16 cellular contexts compared by ENCODE assay signal in the genomic region with DNA sequence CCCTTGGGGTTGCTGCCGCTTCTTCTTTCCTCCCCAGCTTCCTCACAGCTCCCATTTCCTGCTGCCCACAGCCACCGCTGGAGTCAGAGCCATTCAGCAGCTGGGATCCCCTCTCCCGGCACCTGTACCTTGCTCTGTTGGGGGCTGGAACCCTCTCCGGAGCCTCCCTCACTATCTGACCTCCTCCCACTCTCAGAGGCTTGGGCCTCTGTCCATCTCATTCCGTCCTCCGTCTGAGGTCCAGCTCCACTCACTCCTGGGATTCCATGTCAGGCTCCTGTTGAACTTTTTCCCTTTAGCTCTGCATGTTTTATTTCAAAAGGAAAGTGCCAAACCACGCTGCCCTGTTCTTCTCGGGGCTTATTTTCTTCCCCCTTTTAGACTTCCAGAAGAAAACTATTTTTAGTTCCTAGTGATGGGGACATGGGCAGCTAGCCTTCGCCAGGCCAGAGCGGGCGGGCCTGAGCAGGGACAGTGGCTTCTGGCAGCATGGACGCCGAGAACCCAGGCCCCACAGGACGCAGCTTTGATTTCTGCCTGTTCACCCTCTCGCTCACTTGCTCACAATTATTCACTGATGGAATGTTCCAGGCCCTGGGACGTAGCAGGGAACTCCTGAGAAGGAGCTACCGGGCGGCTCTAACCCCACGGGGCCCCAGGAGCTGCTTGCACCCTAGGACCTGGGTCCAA.
A peak's percentile ranks its signal among the peaks of the same experiment; 100 is the strongest.
DNase-seq lines count a peak whose midpoint lies in the region; ATAC-seq and TF ChIP-seq lines count a peak whose summit lies in the region.
"Had no signal": no experiment of that assay in that cellular context is flagged by ENCODE, and none has a peak within 500 bp of the region (broad histone marks: within the 10 kb centered on the region; RNA-seq: fewer than 3 reads in every experiment).

No MANE protein-coding gene starts in this region.

- H3K9me3 Mint-ChIP-seq in mesothelial cell of epicardium = no peaks in the 10 kb centered on the region
- no peaks in the 10 kb centered on the region for H3K9me3 Mint-ChIP-seq in progenitor cell of endocrine pancreas (ENCODE audit: low read depth)
- H3K9me3 Mint-ChIP-seq: activated naive CD8-positive, alpha-beta T cell treated with anti-CD3 and anti-CD28 coated beads, Interleukin-2, amount 10 ng/mL, durations not matched to agents 7 days and 5 days; CD4-positive, alpha-beta T cell; T-helper 2 cell treated with Interferon-gamma antibody and Interleukin-4, amounts not matched to agents 5 μg/mL and 100 μg/mL, for 36 hours had no signal

- H3K4me3 Mint-ChIP-seq in mesothelial cell of epicardium = no peak overlapping the region
- no peak overlapping the region for H3K4me3 Mint-ChIP-seq in progenitor cell of endocrine pancreas (ENCODE audit: low read depth)
- H3K4me3 Mint-ChIP-seq: activated naive CD8-positive, alpha-beta T cell treated with anti-CD3 and anti-CD28 coated beads, Interleukin-2, amount 10 ng/mL, durations not matched to agents 7 days and 5 days; CD4-positive, alpha-beta T cell; T-helper 2 cell treated with Interferon-gamma antibody and Interleukin-4, amounts not matched to agents 5 μg/mL and 100 μg/mL, for 36 hours had no signal

- BruUV-seq in HCT116 (replicated peaks; lab: Mats Ljungman, UMichigan) = no TSS peak

- H3K4me1 Mint-ChIP-seq in mesothelial cell of epicardium (peaks cover 5% of the 10 kb centered on the region), progenitor cell of endocrine pancreas (ENCODE audit: low read depth) (no peaks in the 10 kb centered on the region)
- H3K4me1 Mint-ChIP-seq: activated naive CD8-positive, alpha-beta T cell treated with anti-CD3 and anti-CD28 coated beads, Interleukin-2, amount 10 ng/mL, durations not matched to agents 7 days and 5 days had no signal

- no peak for DNase-seq in HCT116 (ENCODE audit: low read depth, low spot score)
- DNase-seq in mesothelial cell of epicardium (ENCODE audit: low spot score in 2 of 2, unreplicated experiment in 2 of 2) = no peak
- DNase-seq in substantia nigra (lab: John Stamatoyannopoulos, UW) = peak in 15 of 49 donors; percentile 8 to 55 (median 29)
- no peak for DNase-seq in omental fat pad (ENCODE audit: low spot score)
- DNase-seq in lower leg skin (ENCODE audit: low spot score in 2 of 2) = no peak
- no peak for DNase-seq in kidney tubule cell (ENCODE audit: low spot score)
- no peak for DNase-seq in progenitor cell of endocrine pancreas (ENCODE audit: low spot score, unreplicated experiment)
- DNase-seq: activated CD8-positive, alpha-beta memory T cell treated with anti-CD3 and anti-CD28 coated beads for 24 hours; activated naive CD8-positive, alpha-beta T cell treated with anti-CD3 and anti-CD28 coated beads, Interleukin-2, amount 10 ng/mL, durations not matched to agents 7 days and 5 days; CD4-positive, alpha-beta T cell; effector memory CD4-positive, alpha-beta T cell; NCI-H2171; stimulated activated CD4-positive, alpha-beta T cell treated with anti-CD3 and anti-CD28 coated beads, Interleukin-12 subunit alpha, Interleukin-12 subunit beta, amount 100 ng/mL, for 4 hours had no signal

- H3K27ac ChIP-seq in HCT116 (ENCODE audit: low read depth, low read length) (no peak overlapping the region), esophagus (ENCODE audit: low read depth in 2 of 2, low read length in 1 of 2) (peak overlapping the region; percentile 22 to 84), substantia nigra (ENCODE audit: low read depth, low read length, poor library complexity, severe bottlenecking) (peak overlapping the region; percentile 63)
- H3K27ac ChIP-seq: hepatocyte had no signal

- H3K9me3 ChIP-seq in HCT116 (ENCODE audit: control insufficient read depth in 1 of 2, insufficient read depth in 1 of 2, low read depth in 1 of 2, low read length in 2 of 2) = no peaks in the 10 kb centered on the region
- H3K9me3 ChIP-seq in esophagus (ENCODE audit: control insufficient read depth in 2 of 2, insufficient read depth in 1 of 2, low read depth in 1 of 2, low read length in 1 of 2) = no peaks in the 10 kb centered on the region

- H3K9me2 ChIP-seq in HCT116 (ENCODE audit: insufficient read depth) = no peaks in the 10 kb centered on the region

- no peaks in the 10 kb centered on the region for H3K27me3 Mint-ChIP-seq in mesothelial cell of epicardium (ENCODE audit: low read depth)
- no peaks in the 10 kb centered on the region for H3K27me3 Mint-ChIP-seq in progenitor cell of endocrine pancreas
- H3K27me3 Mint-ChIP-seq: activated naive CD8-positive, alpha-beta T cell treated with anti-CD3 and anti-CD28 coated beads, Interleukin-2, amount 10 ng/mL, durations not matched to agents 7 days and 5 days had no signal

- H3K36me3 Mint-ChIP-seq in mesothelial cell of epicardium = peaks cover 11% of the 10 kb centered on the region
- peaks cover 6% of the 10 kb centered on the region for H3K36me3 Mint-ChIP-seq in progenitor cell of endocrine pancreas (ENCODE audit: insufficient read depth)
- H3K36me3 Mint-ChIP-seq: activated naive CD8-positive, alpha-beta T cell treated with anti-CD3 and anti-CD28 coated beads, Interleukin-2, amount 10 ng/mL, durations not matched to agents 7 days and 5 days had no signal

- H3K27me3 ChIP-seq in HCT116 (ENCODE audit: insufficient read depth, low read length) = no peaks in the 10 kb centered on the region
- no peaks in the 10 kb centered on the region for H3K27me3 ChIP-seq in esophagus (ENCODE audit: control insufficient read depth in 1 of 2, insufficient read depth in 2 of 2, low read length in 2 of 2)
- H3K27me3 ChIP-seq: hepatocyte had no signal

- no peak overlapping the region for H3K9ac ChIP-seq in HCT116 (ENCODE audit: low read length)

- no peak overlapping the region for H2AFZ ChIP-seq in HCT116 (ENCODE audit: low read depth, low read length, poor library complexity, severe bottlenecking)
- H2AFZ ChIP-seq: hepatocyte had no signal

- no peak overlapping the region for H3K4me2 ChIP-seq in HCT116 (ENCODE audit: low read length)
- H3K4me2 ChIP-seq: hepatocyte had no signal

- H4K20me1 ChIP-seq in HCT116 (ENCODE audit: insufficient read depth) = no peaks in the 10 kb centered on the region

- no peaks in the 10 kb centered on the region; a peak in 1 of 4 replicates for H3K36me3 ChIP-seq in HCT116 (ENCODE audit: control insufficient read depth in 1 of 2, insufficient read depth in 2 of 2, low read length in 2 of 2)
- peaks cover 11 to 42% of the 10 kb centered on the region in 2 donors for H3K36me3 ChIP-seq in esophagus (ENCODE audit: control insufficient read depth in 2 of 2, insufficient read depth in 2 of 2, low read length in 1 of 2)

- H3K27ac Mint-ChIP-seq in mesothelial cell of epicardium = peak overlapping the region; percentile 79
- H3K27ac Mint-ChIP-seq in progenitor cell of endocrine pancreas = no peak overlapping the region
- H3K27ac Mint-ChIP-seq: activated naive CD8-positive, alpha-beta T cell treated with anti-CD3 and anti-CD28 coated beads, Interleukin-2, amount 10 ng/mL, durations not matched to agents 7 days and 5 days; CD4-positive, alpha-beta T cell; T-helper 2 cell treated with Interferon-gamma antibody and Interleukin-4, amounts not matched to agents 5 μg/mL and 100 μg/mL, for 36 hours had no signal

- CTCF ChIA-PET in HCT116 (lab: Charles Lee) = interaction anchor here (1.7 kb wide), 1 partner anchor 12 kb away, joined by 9 read pairs; no protein-coding TSS in a partner anchor

- H3K4me1 ChIP-seq in HCT116 (ENCODE audit: control insufficient read depth in 1 of 2, insufficient read depth in 2 of 2, low read length in 2 of 2) (peaks cover 6 to 26% of the 10 kb centered on the region in 2 experiments), esophagus (ENCODE audit: control insufficient read depth in 2 of 2, insufficient read depth in 2 of 2, low read length in 1 of 2) (no peaks in the 10 kb centered on the region)

- POLR2A ChIA-PET in HCT116 (lab: Charles Lee) = no interaction called here

- no peak for TF ChIP-seq POLR2A in HCT116 (IDR thresholded peaks at IDR 0.05; ENCODE audit: borderline replicate concordance, extremely low read depth, insufficient read depth, insufficient read length)
- TF ChIP-seq POLR2A in lower leg skin (IDR thresholded peaks at IDR 0.05) = no peak

- TF ChIP-seq RAD21 in HCT116 (IDR thresholded peaks at IDR 0.05; ENCODE audit: low read depth) = no peak

- H3K79me2 ChIP-seq in HCT116 (ENCODE audit: insufficient read depth, low read length) = no peaks in the 10 kb centered on the region
- H3K79me2 ChIP-seq: hepatocyte had no signal

- TF ChIP-seq CTCF in HCT116 (IDR thresholded peaks at IDR 0.05 in 2 of 3, conservative IDR thresholded peaks at IDR 0.05 in 1 of 3; ENCODE audit: borderline replicate concordance in 1 of 3, insufficient read depth in 1 of 3, low read depth in 2 of 3, low read length in 2 of 3) (no peak), mesothelial cell of epicardium (IDR thresholded peaks at IDR 0.05; ENCODE audit: unreplicated experiment) (no peak), omental fat pad (IDR thresholded peaks at IDR 0.05) (no peak), lower leg skin (IDR thresholded peaks at IDR 0.05) (no peak), progenitor cell of endocrine pancreas (IDR thresholded peaks at IDR 0.05; ENCODE audit: unreplicated experiment) (no peak)

- intact Hi-C loops in HCT116 (cut with micrococcal nuclease) (no loop called here), lower leg skin (cut with DNase I; ENCODE audit: low total_unique reads) (no loop called here)

- H3K4me3 ChIP-seq in HCT116 (replicated peaks in 1 of 2; ENCODE audit: low read depth in 1 of 2, low read length in 2 of 2) (no peak overlapping the region), esophagus (ENCODE audit: low read depth in 1 of 2, low read length in 2 of 2) (peak overlapping the region in 1 of 2 donors; percentile 12), lower leg skin (ENCODE audit: low read depth, poor library complexity, severe bottlenecking) (no peak overlapping the region)
- H3K4me3 ChIP-seq: hepatocyte had no signal

- WGBS in esophagus, 2 donors = 76% methylated on average over 18 to 19 of the region's 19 CpGs
- 75 to 82% methylated on average over 17 to 19 of the region's 19 CpGs for WGBS in lower leg skin, 2 donors

- RAD21 ChIA-PET in HCT116 (lab: Charles Lee; ENCODE audit: low non-redundant PET in 1 of 2, low total read pairs in 2 of 2, uncharacterized antibody in 2 of 2, unreplicated experiment in 2 of 2) = no interaction called here

- ATAC-seq in HCT116 (0 out of 2 replicates have a peak, but pooled peaks have one; percentile 5), omental fat pad (ENCODE audit: low FRiP score) (no peak)

TF ChIP-seq in HCT116, 20 proteins besides CTCF, POLR2A, EP300 and RAD21 (continues in another document):
- TF ChIP-seq CBX3 (IDR thresholded peaks at IDR 0.05; ENCODE audit: low read depth) (no peak), SRF (IDR thresholded peaks at IDR 0.05; ENCODE audit: low read depth) (no peak), JUND (IDR thresholded peaks at IDR 0.05) (no peak), FOSL1 (IDR thresholded peaks at IDR 0.05; ENCODE audit: low read depth) (no peak), EZH2phosphoT487 (IDR thresholded peaks at IDR 0.05; ENCODE audit: borderline replicate concordance) (no peak), ZNF274 (IDR thresholded peaks at IDR 0.05; ENCODE audit: low read depth, low read length) (no peak), EZH2 (IDR thresholded peaks at IDR 0.05) (no peak), YY1 (IDR thresholded peaks at IDR 0.05; ENCODE audit: extremely low read depth, insufficient replicate concordance, low read depth, low read length) (no peak)
